In the genomic region with DNA sequence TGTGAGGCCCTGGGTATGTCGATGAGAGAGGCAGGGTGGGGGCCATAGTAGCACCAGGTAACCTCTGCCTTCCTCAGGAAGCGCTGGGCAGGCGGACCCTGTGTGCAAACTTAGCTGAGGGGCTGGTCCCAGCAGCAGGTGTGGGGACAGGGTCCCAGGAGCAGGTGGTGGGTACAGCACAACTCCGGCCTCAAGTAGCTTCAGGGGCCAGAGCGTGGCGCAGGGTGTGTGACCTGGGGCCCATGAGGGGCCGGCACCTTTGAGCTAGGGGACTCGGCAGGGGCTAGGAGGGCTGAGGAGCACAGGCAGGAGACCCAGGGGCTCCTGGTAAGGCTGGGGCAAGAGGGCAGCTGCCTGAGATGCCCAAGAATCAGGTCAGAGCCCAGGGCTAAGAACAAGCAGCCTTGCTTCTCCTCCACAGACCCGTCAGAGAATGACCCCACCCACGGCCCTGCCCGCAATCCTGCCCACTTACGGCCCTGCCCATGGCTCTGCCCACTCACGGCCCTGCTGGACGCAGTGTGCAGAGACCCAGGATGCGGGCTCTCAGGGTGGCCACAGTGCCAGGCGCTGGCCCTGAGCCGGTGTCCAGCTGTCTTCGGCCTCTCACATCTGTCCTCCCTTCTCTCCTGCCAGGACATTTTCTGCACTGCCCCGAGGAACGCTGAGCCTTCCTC, we compare ENCODE assay signal across 28 cellular contexts. TPM values are rescaled to one million over a fixed set of nuclear protein-coding genes. Genes with fewer than 3 reads are reported as not detected.
DNase-seq lines count a peak whose midpoint lies in the region; ATAC-seq, FAIRE-seq and TF ChIP-seq lines count a peak whose summit lies in the region.
"Had no signal": no experiment of that assay in that cellular context is flagged by ENCODE, and none has a peak within 500 bp of the region (broad histone marks: within the 10 kb centered on the region; RNA-seq: fewer than 3 reads in every experiment).

No MANE protein-coding gene starts in this region.

- no peak overlapping the region for H2AFZ ChIP-seq in parathyroid adenoma

- H3K27ac ChIP-seq in kidney (ENCODE audit: low read depth in 2 of 2, low read length in 2 of 2) (no peak overlapping the region), parathyroid adenoma (peak overlapping the region; percentile 97)
- H3K27ac ChIP-seq: KMS-11 had no signal

- H3K36me3 ChIP-seq in kidney (ENCODE audit: control insufficient read depth in 1 of 2, insufficient read depth in 2 of 2, low read length in 2 of 2): no peaks in the 10 kb centered on the region
- H3K36me3 ChIP-seq in parathyroid adenoma (ENCODE audit: control insufficient read depth, insufficient read depth, low read length): no peaks in the 10 kb centered on the region
- H3K36me3 ChIP-seq: BE2C had no signal

- H3K27me3 ChIP-seq in parathyroid adenoma (ENCODE audit: control insufficient read depth, insufficient read depth, low read length): no peaks in the 10 kb centered on the region
- H3K27me3 ChIP-seq: BE2C had no signal

- ATAC-seq in Right ventricle myocardium superior (ENCODE audit: poor library complexity): no peak
- ATAC-seq in left cardiac atrium: no peak
- ATAC-seq: PC-3 had no signal

- FAIRE-seq in kidney (lab: Jason Lieb, UNC) (no peak), urothelium cell line (lab: Jason Lieb, UNC) (peak; percentile 75)
- FAIRE-seq: GM12891 had no signal

- DNase-seq in Right ventricle myocardium superior (peak; percentile 38), left cardiac atrium (no peak), kidney (peak; percentile 55), urothelium cell line (ENCODE audit: low spot score) (no peak), HUDEP-2 (lab: John Stamatoyannopoulos, UW; ENCODE audit: unreplicated experiment in 76 of 76) (no peak), GOT3 (lab: John Stamatoyannopoulos, UW) (no peak)
- DNase-seq in stimulated activated naive CD4-positive, alpha-beta T cell (lab: John Stamatoyannopoulos, UW): no peak
- DNase-seq: 8988T; ACHN; BE2C; CD8-positive, alpha-beta memory T cell; DMS79 treated with DMSO at 0.1 percent for 48 hours; GF-D8; HFFc6; MM.1S; NCI-H2029; NCI-H446; NCI-H524 treated with DMSO at 0.1 percent for 48 hours; NCI-H774; NK-92 treated with Interleukin-12 subunit alpha and Interleukin-12 subunit beta, amount 100 ng/mL, for 24 hours; PC-3; SHP77 had no signal

- peak overlapping the region; percentile 58 for H3K4me2 ChIP-seq in parathyroid adenoma (ENCODE audit: low read length)
- H3K4me2 ChIP-seq: KMS-11 had no signal

- H3K9ac ChIP-seq in kidney (ENCODE audit: low read length in 2 of 2) (no peak overlapping the region), parathyroid adenoma (no peak overlapping the region)
- H3K9ac ChIP-seq: KMS-11 had no signal

- peaks cover 2 to 7% of the 10 kb centered on the region in 2 donors for H3K9me3 ChIP-seq in kidney (ENCODE audit: control insufficient read depth in 1 of 2, low read length in 2 of 2)
- no peaks in the 10 kb centered on the region for H3K9me3 ChIP-seq in parathyroid adenoma (ENCODE audit: control insufficient read depth, low read length)
- H3K9me3 ChIP-seq: BE2C had no signal

- no peak overlapping the region for H3K4me3 ChIP-seq in kidney (ENCODE audit: low read length in 2 of 2)
- peak overlapping the region; percentile 29 for H3K4me3 ChIP-seq in parathyroid adenoma (ENCODE audit: low read depth, low read length)

- H3K79me2 ChIP-seq in parathyroid adenoma: peaks cover 11% of the 10 kb centered on the region

- TF ChIP-seq CTCF in kidney (IDR thresholded peaks at IDR 0.05; ENCODE audit: borderline replicate concordance, extremely low read depth, insufficient read depth): no peak
- TF ChIP-seq CTCF in parathyroid adenoma (IDR thresholded peaks at IDR 0.05): no peak

- intact Hi-C loops in Right ventricle myocardium superior (cut with DNase I): no loop called here
- intact Hi-C loops in left cardiac atrium (cut with DNase I): no loop called here
- intact Hi-C loops in kidney (cut with DNase I): no loop called here

- H3K4me1 ChIP-seq in kidney (ENCODE audit: control insufficient read depth in 1 of 2, insufficient read depth in 1 of 2, low read depth in 1 of 2, low read length in 2 of 2) (no peaks in the 10 kb centered on the region), parathyroid adenoma (peaks cover 81% of the 10 kb centered on the region)
- H3K4me1 ChIP-seq: BE2C had no signal

RNA-seq across cellular contexts. Expression of a gene that starts 30.9 kb away (rescaled TPM):
- total RNA-seq in Right ventricle myocardium superior (1.5 TPM), left cardiac atrium (under 1 TPM; 0.06 to 0.31 TPM), kidney (0.44 TPM)
- 0.67 TPM for polyA plus RNA-seq in kidney (ENCODE audit: insufficient read depth, low read depth, low replicate concordance)
- total RNA-seq: CD8-positive, alpha-beta memory T cell; HFFc6; PC-3; SK-MEL-5 had no signal
- polyA plus RNA-seq: CD14-positive monocyte; CD8-positive, alpha-beta memory T cell; IgD-negative memory B cell had no signal

RNA-seq across cellular contexts. Expression of a gene that starts 37.2 kb away (rescaled TPM):
- total RNA-seq in Right ventricle myocardium superior (not detected), left cardiac atrium (not detected), kidney (not detected)
- polyA plus RNA-seq in kidney (ENCODE audit: insufficient read depth, low read depth, low replicate concordance): 0.58 TPM
- total RNA-seq: PC-3, SK-MEL-5 had no signal
- polyA plus RNA-seq: CD14-positive monocyte; CD8-positive, alpha-beta memory T cell; IgD-negative memory B cell had no signal

RNA-seq across cellular contexts. Expression of a gene that starts 57.6 kb away (rescaled TPM):
- total RNA-seq in Right ventricle myocardium superior (25.3 TPM), left cardiac atrium (10 to 100 TPM; 32.1 to 50.3 TPM), kidney (84.3 TPM)
- polyA plus RNA-seq in kidney (ENCODE audit: insufficient read depth, low read depth, low replicate concordance): 40.4 TPM

Comparison
In these comparisons a context has a peak if more than half of its experiments do, and no peak if none do; other contexts are left out.
1. DNase-seq: peak in Right ventricle myocardium superior (single experiment) and kidney (single experiment); none in left cardiac atrium (single experiment), urothelium cell line (single experiment), stimulated activated naive CD4-positive, alpha-beta T cell (0 of 6), HUDEP-2 (0 of 76) and GOT3 (single experiment).